ENCODE assay signal across 14 cellular contexts in genomic region chr6:169269180-169270076, GRCh38. TPM values are rescaled to one million over a fixed set of nuclear protein-coding genes. Genes with fewer than 3 reads are reported as not detected.
DNase-seq lines count a peak whose midpoint lies in the region; ATAC-seq and TF ChIP-seq lines count a peak whose summit lies in the region.
"Had no signal": no experiment of that assay in that cellular context is flagged by ENCODE, and none has a peak within 500 bp of the region (broad histone marks: within the 10 kb centered on the region; RNA-seq: fewer than 3 reads in every experiment).

No MANE protein-coding gene starts in this region.

- H3K27me3 ChIP-seq in breast epithelium (no peaks in the 10 kb centered on the region), right atrium auricular region (no peaks in the 10 kb centered on the region), thyroid gland (no peaks in the 10 kb centered on the region)

- intact Hi-C loops in breast epithelium (cut with DNase I; ENCODE audit: low total_unique reads) (no loop called here), thyroid gland (cut with DNase I) (no loop called here)

- H3K27ac ChIP-seq in breast epithelium (peak overlapping the region; percentile 68 to 80), right atrium auricular region (peak overlapping the region; percentile 39 to 52), thyroid gland (peak overlapping the region in 2 of 3 donors; percentile 6 to 23)

- TF ChIP-seq POLR2A in breast epithelium (IDR thresholded peaks at IDR 0.05) (no peak), thyroid gland (IDR thresholded peaks at IDR 0.05) (no peak)

- no peak for ATAC-seq in GM21528 (IDR thresholded peaks at IDR 0.05; ENCODE audit: low FRiP score, unreplicated experiment)
- ATAC-seq: activated T-helper 17 cell treated with anti-CD3 and anti-CD28 coated beads, Interleukin-2, amount 50 U/mL, for 72 hours; Panc1 had no signal

- H3K4me1 ChIP-seq in breast epithelium = peaks cover 0 to 5% of the 10 kb centered on the region in 2 donors
- H3K4me1 ChIP-seq in right atrium auricular region = no peaks in the 10 kb centered on the region
- H3K4me1 ChIP-seq in thyroid gland = no peaks in the 10 kb centered on the region

- H3K4me3 ChIP-seq in breast epithelium = no peak overlapping the region
- no peak overlapping the region for H3K4me3 ChIP-seq in right atrium auricular region
- H3K4me3 ChIP-seq in thyroid gland (replicated peaks in 1 of 3) = no peak overlapping the region

- H3K36me3 ChIP-seq in breast epithelium (no peaks in the 10 kb centered on the region), right atrium auricular region (no peaks in the 10 kb centered on the region), thyroid gland (no peaks in the 10 kb centered on the region)

- no peaks in the 10 kb centered on the region for H3K9me3 ChIP-seq in breast epithelium
- no peaks in the 10 kb centered on the region for H3K9me3 ChIP-seq in right atrium auricular region
- no peaks in the 10 kb centered on the region for H3K9me3 ChIP-seq in thyroid gland

- 73 to 75% methylated on average over 9 of the region's 9 CpGs for WGBS in thyroid gland, 2 donors

- TF ChIP-seq CTCF in breast epithelium (IDR thresholded peaks at IDR 0.05) = no peak
- no peak for TF ChIP-seq CTCF in right atrium auricular region (IDR thresholded peaks at IDR 0.05)
- no peak for TF ChIP-seq CTCF in thyroid gland (IDR thresholded peaks at IDR 0.05)

- DNase-seq in M059J (ENCODE audit: low read depth) (peak; percentile 28), breast epithelium (ENCODE audit: low spot score in 2 of 2) (peak in 1 of 2 donors; percentile 52), right atrium auricular region (ENCODE audit: low spot score) (peak; percentile 90), thyroid gland (peak in 1 of 2 donors; percentile 18), HK-2 (ENCODE audit: unreplicated experiment) (no peak)
- DNase-seq in activated naive CD4-positive, alpha-beta T cell treated with Interleukin-2 at 50 U/mL for 16 hours = no peak
- DNase-seq in activated CD8-positive, alpha-beta memory T cell treated with anti-CD3 and anti-CD28 coated beads, Interleukin-2, amount 50 U/mL, for 4 hours = no peak
- DNase-seq: dermis blood vessel endothelial cell, DMS79, NCI-H1417, occipital lobe had no signal

RNA-seq across cellular contexts. Expression of gene THBS2, which starts 15.8 kb away (rescaled TPM):
- total RNA-seq in M059J (2014; rRNA removed; shearing (Covaris generic)) = 109 and 164 TPM in 2 replicates
- total RNA-seq in breast epithelium (100 to 1,000 TPM in 1 of 3 donors, 10 to 100 TPM in 2; 31.9 to 145 (median 73.0) TPM), right atrium auricular region (10 to 100 TPM; 16.2 to 24.5 TPM), thyroid gland (10 to 100 TPM; 12.0 to 74.7 (median 16.4) TPM)
- total RNA-seq: activated T-helper 17 cell treated with anti-CD3 and anti-CD28 coated beads, Interleukin-2, amount 50 U/mL, for 72 hours had no signal

Comparison
In these comparisons a context has a peak if more than half of its experiments do, and no peak if none do; other contexts are left out.
1. DNase-seq: peak in M059J (single experiment) and right atrium auricular region (single experiment); none in HK-2 (single experiment), activated naive CD4-positive, alpha-beta T cell treated with Interleukin-2 at 50 U/mL for 16 hours (single experiment) and activated CD8-positive, alpha-beta memory T cell treated with anti-CD3 and anti-CD28 coated beads, Interleukin-2, amount 50 U/mL, for 4 hours (single experiment).
2. H3K27ac ChIP-seq: peak in every context shown above with its lines; median percentile 74 in breast epithelium; 46 in right atrium auricular region; 14 in thyroid gland.